21 cellular contexts compared by ENCODE assay signal in genomic region chr9:135813671-135814290, GRCh38.
DNase-seq lines count a peak whose midpoint lies in the region; ATAC-seq and TF ChIP-seq lines count a peak whose summit lies in the region.
"Had no signal": no experiment of that assay in that cellular context is flagged by ENCODE, and none has a peak within 500 bp of the region (broad histone marks: within the 10 kb centered on the region; RNA-seq: fewer than 3 reads in every experiment).

No MANE protein-coding gene starts in this region.

- DNase-seq in Right ventricle myocardium inferior (ENCODE audit: missing footprints), result peak; percentile 37
- DNase-seq in left ventricle myocardium inferior, result no peak
- no peak for DNase-seq in glutamatergic neuron
- DNase-seq in omental fat pad (ENCODE audit: low spot score), result peak; percentile 18
- DNase-seq in NCI-H524 (lab: John Stamatoyannopoulos, UW), result no peak
- DNase-seq: ACHN; BE2C; C1 segment of cervical spinal cord; CD4-positive, CD25-positive, alpha-beta regulatory T cell; CD8-positive, alpha-beta memory T cell; COR-L47; DMS 273 treated with DMSO at 0.1 percent for 48 hours; DMS53; DND-41; EL; H9 had no signal

- no peaks in the 10 kb centered on the region for H3K9me3 ChIP-seq in left ventricle myocardium inferior (replicated peaks)
- H3K9me3 ChIP-seq: BE2C had no signal

- no peak overlapping the region for H3K4me3 ChIP-seq in left ventricle myocardium inferior
- H3K4me3 ChIP-seq: GM12878 had no signal

- H3K36me3 Mint-ChIP-seq in IgD-negative memory B cell, result peaks cover 10% of the 10 kb centered on the region
- H3K36me3 Mint-ChIP-seq in glutamatergic neuron (ENCODE audit: unreplicated experiment), result no peaks in the 10 kb centered on the region

- peaks cover 96% of the 10 kb centered on the region for H3K36me3 ChIP-seq in left ventricle myocardium inferior

- peak overlapping the region in 2 of 3 donors; percentile 9 to 33 for H3K27ac Mint-ChIP-seq in IgD-negative memory B cell
- peak overlapping the region; percentile 38 for H3K27ac Mint-ChIP-seq in glutamatergic neuron (ENCODE audit: unreplicated experiment)
- H3K27ac Mint-ChIP-seq: CD4-positive, CD25-positive, alpha-beta regulatory T cell had no signal

- no peaks in the 10 kb centered on the region for H3K4me1 Mint-ChIP-seq in IgD-negative memory B cell
- H3K4me1 Mint-ChIP-seq in glutamatergic neuron (ENCODE audit: low read depth, unreplicated experiment), result peaks cover 40% of the 10 kb centered on the region
- H3K4me1 Mint-ChIP-seq: CD4-positive, CD25-positive, alpha-beta regulatory T cell; H9 had no signal

- no peak overlapping the region for H3K4me3 Mint-ChIP-seq in IgD-negative memory B cell
- H3K4me3 Mint-ChIP-seq in glutamatergic neuron (ENCODE audit: unreplicated experiment), result no peak overlapping the region
- H3K4me3 Mint-ChIP-seq: CD8-positive, alpha-beta memory T cell; H9 had no signal

- H3K4me1 ChIP-seq in left ventricle myocardium inferior, result peaks cover 3% of the 10 kb centered on the region

- ATAC-seq in Right ventricle myocardium inferior (no peak), omental fat pad (ENCODE audit: low FRiP score) (no peak), GM18517 (IDR thresholded peaks at IDR 0.05; ENCODE audit: unreplicated experiment) (no peak), HG02588 (IDR thresholded peaks at IDR 0.05; ENCODE audit: unreplicated experiment) (no peak)
- ATAC-seq: GM12878, HepG2 had no signal

- intact Hi-C loops in Right ventricle myocardium inferior (cut with DNase I) (no loop called here), left ventricle myocardium inferior (cut with micrococcal nuclease) (no loop called here)

- TF ChIP-seq CTCF in left ventricle myocardium inferior (IDR thresholded peaks at IDR 0.05; ENCODE audit: borderline replicate concordance), result no peak
- no peak for TF ChIP-seq CTCF in glutamatergic neuron (IDR thresholded peaks at IDR 0.05; ENCODE audit: partially characterized antibody, unreplicated experiment)
- TF ChIP-seq CTCF in omental fat pad (IDR thresholded peaks at IDR 0.05), result no peak

- no peak overlapping the region for H3K27ac ChIP-seq in left ventricle myocardium inferior (replicated peaks)

- H3K27me3 Mint-ChIP-seq in IgD-negative memory B cell (no peaks in the 10 kb centered on the region), glutamatergic neuron (ENCODE audit: unreplicated experiment) (peaks cover 18% of the 10 kb centered on the region)
- H3K27me3 Mint-ChIP-seq: CD4-positive, CD25-positive, alpha-beta regulatory T cell; CD8-positive, alpha-beta memory T cell had no signal

- H3K27me3 ChIP-seq in left ventricle myocardium inferior (ENCODE audit: low read depth), result no peaks in the 10 kb centered on the region
- H3K27me3 ChIP-seq: BE2C had no signal

- H3K9me3 Mint-ChIP-seq in IgD-negative memory B cell, result no peaks in the 10 kb centered on the region
- peaks cover 28% of the 10 kb centered on the region for H3K9me3 Mint-ChIP-seq in glutamatergic neuron (ENCODE audit: unreplicated experiment)
- H3K9me3 Mint-ChIP-seq: CD4-positive, CD25-positive, alpha-beta regulatory T cell; CD8-positive, alpha-beta memory T cell; H9 had no signal

Comparison
In these comparisons a context has a peak if more than half of its experiments do, and no peak if none do; other contexts are left out.
1. DNase-seq: peak in Right ventricle myocardium inferior (single experiment) and omental fat pad (single experiment); none in left ventricle myocardium inferior (single experiment), glutamatergic neuron (single experiment) and NCI-H524 (0 of 2).